3 cellular contexts compared by ENCODE assay signal in the genomic region with DNA sequence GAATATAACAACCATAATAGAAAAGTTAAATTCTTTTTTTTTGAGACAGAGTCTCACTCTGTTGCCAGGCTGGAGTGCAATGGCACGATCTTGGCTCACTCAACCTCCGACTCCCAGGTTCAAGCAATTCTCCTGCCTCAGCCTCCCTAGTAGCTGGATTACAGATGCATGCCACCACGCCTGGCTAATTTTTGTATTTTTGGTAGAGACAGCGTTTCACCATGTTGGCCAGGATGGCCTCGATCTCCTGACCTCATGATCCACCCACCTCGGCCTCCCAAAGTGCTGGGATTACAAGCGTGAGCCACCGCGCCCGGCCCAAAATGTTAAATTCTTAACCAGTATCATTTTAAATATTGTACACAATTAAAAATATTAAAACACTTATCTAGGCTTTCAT. TPM values are rescaled to one million over a fixed set of nuclear protein-coding genes. Genes with fewer than 3 reads are reported as not detected.
"Had no signal": no experiment of that assay in that cellular context is flagged by ENCODE, and none has a peak within 500 bp of the region (broad histone marks: within the 10 kb centered on the region; RNA-seq: fewer than 3 reads in every experiment).

No MANE protein-coding gene starts in this region.

RNA-seq across cellular contexts. Expression of a gene that starts 35.3 kb away (rescaled TPM):
- total RNA-seq: LHCN-M2, MCF 10A, NCI-H460 had no signal
